ENCODE assay signal across 8 cellular contexts in genomic region chr12:121803861-121804416, GRCh38. TPM values are rescaled to one million over a fixed set of nuclear protein-coding genes. Genes with fewer than 3 reads are reported as not detected.
DNase-seq lines count a peak whose midpoint lies in the region; ATAC-seq and TF ChIP-seq lines count a peak whose summit lies in the region.

Gene SETD1B (plus strand): TSS chr12:121804009. CDS start chr12:121804738, 729 bp downstream.

- peak within 1 kb of the TSS; percentile 95 to 98 (median 96) for H3K4me3 Mint-ChIP-seq in IgD-negative memory B cell

- H3K4me1 Mint-ChIP-seq in IgD-negative memory B cell = peaks cover 17 to 22% (median 20%) of the 10 kb centered on the region in 3 donors

- peaks cover 3% of the 10 kb centered on the region for H3K36me3 Mint-ChIP-seq in IgD-negative memory B cell

- DNase-seq in DMS153 treated with DMSO at 0.1 percent for 48 hours (lab: John Stamatoyannopoulos, UW; ENCODE audit: unreplicated experiment) = peak; percentile 29
- DNase-seq in central memory CD4-positive, alpha-beta T cell = peak; percentile 43
- no peak for DNase-seq in kidney epithelial cell (ENCODE audit: low read depth)
- DNase-seq in spleen = peak; percentile 91

- TF ChIP-seq CTCF in kidney epithelial cell (IDR thresholded peaks at IDR 0.05; ENCODE audit: insufficient read depth, low read length, poor library complexity, severe bottlenecking) (no peak), spleen (IDR thresholded peaks at IDR 0.05 in 8 of 11, conservative IDR thresholded peaks at IDR 0.05 in 3 of 11) (peak in 1 of 11 experiments; percentile 8)

- no peaks in the 10 kb centered on the region for H3K9me3 Mint-ChIP-seq in IgD-negative memory B cell

- ATAC-seq in HG03342 (IDR thresholded peaks at IDR 0.05; ENCODE audit: unreplicated experiment) = no peak
- no peak for ATAC-seq in HG03378 (IDR thresholded peaks at IDR 0.05; ENCODE audit: unreplicated experiment)

- intact Hi-C loops in T-helper 1 cell treated with Interleukin-12 subunit alpha and Interleukin-12 subunit beta and Interleukin-4 antibody, amounts not matched to agents 30 ng/mL and 1 ng/mL, for 36 hours (cut with micrococcal nuclease) = loop anchor here (2.0 to 5.0 kb wide), 4 partner anchors 177 to 1792 kb away; partner anchors contain the start of genes KNTC1, ORAI1, RSRC2 and ZCCHC8
- intact Hi-C loops in spleen (cut with DNase I; ENCODE audit: low total_unique reads) = no loop called here

- H3K27me3 ChIP-seq in kidney epithelial cell (ENCODE audit: control insufficient read depth, insufficient read depth, low read length) (no peaks in the 10 kb centered on the region), spleen (replicated peaks in 1 of 7) (no peaks in the 10 kb centered on the region)

- peak within 1 kb of the TSS; percentile 99 to 100 (median 100) for H3K27ac ChIP-seq in spleen

- H3K27ac Mint-ChIP-seq in IgD-negative memory B cell = peak within 1 kb of the TSS; percentile 97 to 99 (median 98)

- peak within 1 kb of the TSS; percentile 68 for H3K4me3 ChIP-seq in kidney epithelial cell (ENCODE audit: low read depth, low read length)
- H3K4me3 ChIP-seq in spleen = peak within 1 kb of the TSS; percentile 66 to 92 (median 72)

- peak in 1 of 3 donors; percentile 12 for TF ChIP-seq POLR2A in spleen (IDR thresholded peaks at IDR 0.05)

- 0 to 1% (median 0%) methylated on average over 28 to 74 of the region's 74 CpGs for WGBS in spleen, 5 donors

- H3K36me3 ChIP-seq in kidney epithelial cell (ENCODE audit: control insufficient read depth, insufficient read depth, low read length) (no peaks in the 10 kb centered on the region), spleen (peaks cover 0 to 34% (median 10%) of the 10 kb centered on the region in 6 donors)

- no peaks in the 10 kb centered on the region for H3K9me3 ChIP-seq in spleen

- H3K4me1 ChIP-seq in spleen = peaks cover 27 to 71% (median 46%) of the 10 kb centered on the region in 6 donors

- H3K27me3 Mint-ChIP-seq in IgD-negative memory B cell = no peaks in the 10 kb centered on the region

RNA-seq across cellular contexts. Expression of gene SETD1B, which starts in this region (rescaled TPM):
- polyA plus RNA-seq in IgD-negative memory B cell = 2.3 TPM
- 37.5 and 38.1 TPM in 2 replicates for total RNA-seq in T-helper 1 cell treated with Interleukin-12 subunit alpha and Interleukin-12 subunit beta and Interleukin-4 antibody, amounts not matched to agents 30 ng/mL and 1 ng/mL, for 36 hours
- total RNA-seq in kidney epithelial cell = 8.1 and 9.6 TPM in 2 replicates
- total RNA-seq in spleen = 10 to 100 TPM; 19.9 to 37.7 (median 31.8) TPM
- 10 to 100 TPM in 1 of 3 donors, 1 to 10 TPM in 2; 3.3 to 11.9 (median 5.3) TPM for polyA plus RNA-seq in spleen
